ENCODE assay signal across 14 cellular contexts in genomic region chr3:171711461-171711860, GRCh38.
"Had no signal": no experiment of that assay in that cellular context is flagged by ENCODE, and none has a peak within 500 bp of the region (broad histone marks: within the 10 kb centered on the region; RNA-seq: fewer than 3 reads in every experiment).

No MANE protein-coding gene starts in this region.

- H3K27ac ChIP-seq: esophagus squamous epithelium, neural progenitor cell, parathyroid adenoma, stomach had no signal

- H3K36me3 ChIP-seq: neural progenitor cell had no signal

- H3K79me2 ChIP-seq: parathyroid adenoma had no signal

- H2AFZ ChIP-seq: neural progenitor cell, parathyroid adenoma had no signal

- H3K9me3 ChIP-seq: esophagus squamous epithelium, stomach had no signal

- H3K4me2 ChIP-seq: neural progenitor cell had no signal

- DNase-seq: activated CD4-positive, alpha-beta T cell treated with anti-CD3 and anti-CD28 coated beads, Interleukin-2, amount 50 U/mL, for 4 hours; activated effector memory CD4-positive, alpha-beta T cell treated with Interleukin-2 at 50 U/mL for 16 hours; activated T-cell treated with anti-CD3 and anti-CD28 coated beads, Interleukin-2, amount 50 U/mL, for 24 hours; amygdala; esophagus squamous epithelium; foreskin melanocyte; head of caudate nucleus; stimulated activated CD4-positive, alpha-beta T cell treated with anti-CD3 and anti-CD28 coated beads, Interleukin-15, amount 100 ng/mL, for 24 hours; stimulated activated CD4-positive, alpha-beta T cell treated with anti-CD3 and anti-CD28 coated beads, Interleukin-4, amount 100 ng/mL, for 4 hours; stomach had no signal

- H3K4me3 ChIP-seq: esophagus squamous epithelium, neural progenitor cell, stomach had no signal

- ATAC-seq: activated CD4-positive, CD25-positive, alpha-beta regulatory T cell treated with anti-CD3 and anti-CD28 coated beads, Interleukin-2, amount 50 U/mL, for 24 hours; activated naive CD4-positive, alpha-beta T cell treated with anti-CD3 and anti-CD28 coated beads, Interleukin-2, amount 50 U/mL, for 72 hours had no signal

- H3K4me1 ChIP-seq: esophagus squamous epithelium, neural progenitor cell, parathyroid adenoma, stomach had no signal

- H3K27me3 ChIP-seq: esophagus squamous epithelium, neural progenitor cell, stomach had no signal

- H3K9ac ChIP-seq: neural progenitor cell, parathyroid adenoma had no signal
